14 cellular contexts compared by ENCODE assay signal in genomic region chr3:77467702-77468407, GRCh38.
A peak's percentile ranks its signal among the peaks of the same experiment; 100 is the strongest.
DNase-seq lines count a peak whose midpoint lies in the region; ATAC-seq, FAIRE-seq and TF ChIP-seq lines count a peak whose summit lies in the region.
"Had no signal": no experiment of that assay in that cellular context is flagged by ENCODE, and none has a peak within 500 bp of the region (broad histone marks: within the 10 kb centered on the region; RNA-seq: fewer than 3 reads in every experiment).

No MANE protein-coding gene starts in this region.

- peak overlapping the region; percentile 30; the same call in 1 of the 2 replicates for H3K27ac ChIP-seq in Karpas-422 (ENCODE audit: low read length)
- peak overlapping the region; percentile 44 for H3K27ac ChIP-seq in mesenchymal stem cell (ENCODE audit: low read length, poor library complexity, severe bottlenecking)
- H3K27ac ChIP-seq in small intestine (ENCODE audit: low read depth in 1 of 2, low read length in 1 of 2) = no peak overlapping the region

- no peak overlapping the region for H3K23ac ChIP-seq in mesenchymal stem cell (ENCODE audit: low read length in 2 of 2)

- no peak overlapping the region for H4K8ac ChIP-seq in mesenchymal stem cell (ENCODE audit: low read length)

- H2BK120ac ChIP-seq in mesenchymal stem cell (ENCODE audit: low read depth, low read length) = no peak overlapping the region

- DNase-seq in AG08395 (ENCODE audit: low spot score) (peak; percentile 15), Karpas-422 (no peak), epithelial cell of proximal tubule (ENCODE audit: low read depth) (peak; percentile 91), mesenchymal stem cell (no peak), H4 (ENCODE audit: low spot score) (no peak), small intestine (no peak)
- no peak for DNase-seq in activated CD4-positive, alpha-beta T cell treated with anti-CD3 and anti-CD28 coated beads for 48 hours
- DNase-seq: activated CD8-positive, alpha-beta T cell treated with anti-CD3 and anti-CD28 coated beads for 36 hours; activated naive CD4-positive, alpha-beta T cell; dermis blood vessel endothelial cell; midbrain; NCI-H146; uterus had no signal

- FAIRE-seq in small intestine (lab: Jason Lieb, UNC) = no peak

- ATAC-seq in HG03175 (IDR thresholded peaks at IDR 0.05; ENCODE audit: unreplicated experiment) = no peak
- ATAC-seq: activated CD8-positive, alpha-beta T cell treated with anti-CD3 and anti-CD28 coated beads for 36 hours had no signal

- 82% methylated on average over 5 of the region's 5 CpGs for WGBS in mesenchymal stem cell
- WGBS in small intestine, 3 donors = 27 to 41% (median 31%) methylated on average over 5 of the region's 5 CpGs

- H3K4me2 ChIP-seq in Karpas-422 (ENCODE audit: low read depth, low read length, poor library complexity, severe bottlenecking) (peak overlapping the region; percentile 2), mesenchymal stem cell (ENCODE audit: low read length, poor library complexity, severe bottlenecking) (no peak overlapping the region)

- H3K9me3 ChIP-seq in Karpas-422 (ENCODE audit: low read length) = no peaks in the 10 kb centered on the region
- H3K9me3 ChIP-seq in mesenchymal stem cell (ENCODE audit: control insufficient read depth, low read length) = no peaks in the 10 kb centered on the region
- no peaks in the 10 kb centered on the region for H3K9me3 ChIP-seq in small intestine (ENCODE audit: control insufficient read depth, low read depth)
- H3K9me3 ChIP-seq: uterus had no signal

- H3K4ac ChIP-seq in mesenchymal stem cell (ENCODE audit: low read depth in 1 of 2, low read length in 2 of 2) = no peak overlapping the region

- H2BK15ac ChIP-seq in mesenchymal stem cell (ENCODE audit: low read depth, poor library complexity, severe bottlenecking) = no peak overlapping the region

- H3K9ac ChIP-seq in Karpas-422 (ENCODE audit: low read length) = peak overlapping the region; percentile 13; the same call in 1 of the 2 replicates
- H3K9ac ChIP-seq in mesenchymal stem cell (ENCODE audit: low read length) = no peak overlapping the region

- no peaks in the 10 kb centered on the region for H3K79me1 ChIP-seq in mesenchymal stem cell (replicated peaks; ENCODE audit: low read length, poor library complexity, severe bottlenecking)

- H2AFZ ChIP-seq in Karpas-422 (ENCODE audit: low read length) (peak overlapping the region; percentile 91), mesenchymal stem cell (ENCODE audit: low read depth, low read length) (no peak overlapping the region)

- H3K4me1 ChIP-seq in Karpas-422 (ENCODE audit: low read length) = peaks cover 45% of the 10 kb centered on the region
- H3K4me1 ChIP-seq in mesenchymal stem cell (ENCODE audit: control insufficient read depth, insufficient read depth, low read depth, low read length) = peaks cover 5% of the 10 kb centered on the region
- H3K4me1 ChIP-seq in small intestine (ENCODE audit: control insufficient read depth in 2 of 2, insufficient read depth in 1 of 2, low read depth in 1 of 2, low read length in 1 of 2) = no peaks in the 10 kb centered on the region
- H3K4me1 ChIP-seq: uterus had no signal

- H3K4me3 ChIP-seq in Karpas-422 (ENCODE audit: low read length) (no peak overlapping the region), epithelial cell of proximal tubule (ENCODE audit: low read depth, low read length) (no peak overlapping the region), mesenchymal stem cell (ENCODE audit: insufficient read depth in 1 of 2, low read depth in 1 of 2, low read length in 2 of 2) (no peak overlapping the region), small intestine (ENCODE audit: low read depth in 1 of 2, low read length in 2 of 2) (no peak overlapping the region)
- H3K4me3 ChIP-seq: uterus had no signal

- no peak overlapping the region for H2AK5ac ChIP-seq in mesenchymal stem cell (ENCODE audit: low read length, severe bottlenecking)

- no peak overlapping the region for H2BK12ac ChIP-seq in mesenchymal stem cell (ENCODE audit: low read length in 2 of 2)

- no peak overlapping the region for H2BK5ac ChIP-seq in mesenchymal stem cell (ENCODE audit: low read depth, low read length, poor library complexity, severe bottlenecking)

- H3K36me3 ChIP-seq in Karpas-422 (ENCODE audit: insufficient read depth, low read length) (no peaks in the 10 kb centered on the region), mesenchymal stem cell (ENCODE audit: control insufficient read depth in 1 of 2, insufficient read depth in 2 of 2, low read depth in 1 of 2, low read length in 2 of 2) (no peaks in the 10 kb centered on the region), small intestine (ENCODE audit: control insufficient read depth in 2 of 2, insufficient read depth in 2 of 2, low read length in 2 of 2) (no peaks in the 10 kb centered on the region)
- H3K36me3 ChIP-seq: uterus had no signal

- H3K27me3 ChIP-seq in Karpas-422 (ENCODE audit: low read length) (no peaks in the 10 kb centered on the region), mesenchymal stem cell (ENCODE audit: control insufficient read depth in 1 of 2, insufficient read depth in 1 of 2, low read length in 2 of 2) (no peaks in the 10 kb centered on the region), small intestine (ENCODE audit: control insufficient read depth in 2 of 2, insufficient read depth in 2 of 2, low read length in 2 of 2) (no peaks in the 10 kb centered on the region)
- H3K27me3 ChIP-seq: uterus had no signal

- TF ChIP-seq CTCF in epithelial cell of proximal tubule (conservative IDR thresholded peaks at IDR 0.05; ENCODE audit: low read depth, low read length) = no peak

- H3K79me2 ChIP-seq in Karpas-422 (ENCODE audit: low read length) = no peaks in the 10 kb centered on the region

- H3K18ac ChIP-seq in mesenchymal stem cell (ENCODE audit: low read depth in 1 of 2, low read length in 2 of 2) = no peak overlapping the region

- no peaks in the 10 kb centered on the region for H4K20me1 ChIP-seq in Karpas-422 (ENCODE audit: insufficient read depth, low read depth, low read length)

- H4K91ac ChIP-seq in mesenchymal stem cell (ENCODE audit: low read length) = no peak overlapping the region

- H3K9me2 ChIP-seq in Karpas-422 (replicated peaks; ENCODE audit: insufficient read depth, low read length) = no peaks in the 10 kb centered on the region

- H3K14ac ChIP-seq in mesenchymal stem cell (ENCODE audit: low read length in 2 of 2) = no peak overlapping the region

Comparison
In these comparisons a context has a peak if more than half of its experiments do, and no peak if none do; other contexts are left out.
1. DNase-seq: peak in AG08395 (single experiment) and epithelial cell of proximal tubule (single experiment); none in Karpas-422 (single experiment), mesenchymal stem cell (single experiment), H4 (single experiment), activated CD4-positive, alpha-beta T cell treated with anti-CD3 and anti-CD28 coated beads for 48 hours (single experiment) and small intestine (single experiment).
2. H3K27ac ChIP-seq: peak in Karpas-422 (single experiment) and mesenchymal stem cell (single experiment); none in small intestine (0 of 2).